Comparison of ENCODE assay signal across 8 cellular contexts in genomic region chr1:93629101-93630059, GRCh38. TPM values are rescaled to one million over a fixed set of nuclear protein-coding genes. Genes with fewer than 3 reads are reported as not detected.
DNase-seq lines count a peak whose midpoint lies in the region; TF ChIP-seq lines count a peak whose summit lies in the region.

No MANE protein-coding gene starts in this region.

- DNase-seq in AG08396 (ENCODE audit: low spot score) (peak; percentile 46), KBM-7 (peak; percentile 75), NOMO-1 treated with dmso at 0.1 percent for 144 hours (lab: John Stamatoyannopoulos, UW; ENCODE audit: unreplicated experiment) (peak; percentile 23), head of caudate nucleus (peak in 24 of 42 donors; percentile 24 to 81 (median 58)), renal cortical epithelial cell (ENCODE audit: low read depth) (peak; percentile 74), HK-2 (ENCODE audit: unreplicated experiment) (no peak)

- intact Hi-C loops in head of caudate nucleus (cut with DNase I), result loop anchor here (2.0 kb wide), 2 partner anchors 183 to 215 kb away; no protein-coding TSS in a partner anchor

- in situ Hi-C loops in KBM-7 (cut with MboI; ENCODE audit: low pct_unique_long_range_greater_than_20kb, low sequenced_read_pairs), result loop anchor here (25.0 kb wide), 1 partner anchor 183 kb away; no protein-coding TSS in a partner anchor

- H3K4me1 Mint-ChIP-seq in activated naive CD4-positive, alpha-beta T cell treated with anti-CD3 and anti-CD28 coated beads, Interleukin-2, amount 50 U/mL, for 24 hours, result no peaks in the 10 kb centered on the region

- no peak overlapping the region for H3K4me3 ChIP-seq in GM12875 (ENCODE audit: low read depth, low read length)

- no peaks in the 10 kb centered on the region for H3K27me3 Mint-ChIP-seq in activated naive CD4-positive, alpha-beta T cell treated with anti-CD3 and anti-CD28 coated beads, Interleukin-2, amount 50 U/mL, for 24 hours

- no peaks in the 10 kb centered on the region for H3K9me3 Mint-ChIP-seq in activated naive CD4-positive, alpha-beta T cell treated with anti-CD3 and anti-CD28 coated beads, Interleukin-2, amount 50 U/mL, for 24 hours

- no peak overlapping the region for H3K4me3 Mint-ChIP-seq in activated naive CD4-positive, alpha-beta T cell treated with anti-CD3 and anti-CD28 coated beads, Interleukin-2, amount 50 U/mL, for 24 hours

- H3K36me3 Mint-ChIP-seq in activated naive CD4-positive, alpha-beta T cell treated with anti-CD3 and anti-CD28 coated beads, Interleukin-2, amount 50 U/mL, for 24 hours, result no peaks in the 10 kb centered on the region

- TF ChIP-seq CTCF in GM12875 (IDR thresholded peaks at IDR 0.05; ENCODE audit: borderline replicate concordance, insufficient read depth, low read depth, low read length), result peak; percentile 50; the same call in 1 of the 2 replicates

- peak overlapping the region; percentile 25 for H3K27ac Mint-ChIP-seq in activated naive CD4-positive, alpha-beta T cell treated with anti-CD3 and anti-CD28 coated beads, Interleukin-2, amount 50 U/mL, for 24 hours

RNA-seq across cellular contexts. Expression of gene BCAR3, which starts 52.3 kb away (rescaled TPM):
- 41.0 and 75.9 TPM in 2 replicates for total RNA-seq in renal cortical epithelial cell
